Comparison of ENCODE assay signal across 8 cellular contexts in genomic region chr6:139373928-139374356, GRCh38. TPM values are rescaled to one million over a fixed set of nuclear protein-coding genes. Genes with fewer than 3 reads are reported as not detected.
DNase-seq lines count a peak whose midpoint lies in the region; ATAC-seq, FAIRE-seq and TF ChIP-seq lines count a peak whose summit lies in the region.

No MANE protein-coding gene starts in this region.

- no peaks in the 10 kb centered on the region for H3K9me3 Mint-ChIP-seq in activated T-cell treated with anti-CD3 and anti-CD28 coated beads, Interleukin-2, amount 50 U/mL, for 72 hours

- H3K27me3 ChIP-seq in K562 (ENCODE audit: control insufficient read depth in 2 of 2, insufficient read depth in 2 of 2, low read length in 2 of 2), result no peaks in the 10 kb centered on the region
- peaks cover 0 to 3% of the 10 kb centered on the region in 2 experiments; a peak in 1 of 5 replicates for H3K27me3 ChIP-seq in HepG2 (ENCODE audit: control insufficient read depth in 1 of 2, insufficient read depth in 2 of 2, low read length in 2 of 2)
- no peaks in the 10 kb centered on the region for H3K27me3 ChIP-seq in thymus (ENCODE audit: control insufficient read depth, insufficient read depth)

- WGBS in K562 (ENCODE audit: insufficient coverage, low coverage, missing lambda C conversion rate), result under 1% methylated on average over 25 of the region's 25 CpGs
- 10% methylated on average over 19 of the region's 25 CpGs for WGBS in HepG2 (ENCODE audit: low lambda C conversion rate)
- WGBS in thymus, result under 1% methylated on average over 25 of the region's 25 CpGs

- H3K4me1 Mint-ChIP-seq in activated T-cell treated with anti-CD3 and anti-CD28 coated beads, Interleukin-2, amount 50 U/mL, for 72 hours (ENCODE audit: low read depth), result peaks cover 48% of the 10 kb centered on the region

- H2AFZ ChIP-seq in K562 (ENCODE audit: low read depth, low read length) (peak overlapping the region; percentile 96), HepG2 (ENCODE audit: low read length) (no peak overlapping the region)

- TF ChIP-seq RAD21 in K562 (CRISPR knock-in tag; conservative IDR thresholded peaks at IDR 0.05 in 1 of 2, IDR thresholded peaks at IDR 0.05 in 1 of 2) (no peak), HepG2 (CRISPR knock-in tag; IDR thresholded peaks at IDR 0.05) (no peak)

- FAIRE-seq in K562 (lab: Jason Lieb, UNC), result no peak
- no peak for FAIRE-seq in HepG2 (lab: Jason Lieb, UNC)

- peak overlapping the region; percentile 97 for H3K27ac Mint-ChIP-seq in activated T-cell treated with anti-CD3 and anti-CD28 coated beads, Interleukin-2, amount 50 U/mL, for 72 hours

- BruUV-seq in K562 (replicated peaks; lab: Mats Ljungman, UMichigan), result TSS peak; percentile 85
- BruUV-seq in HepG2 (replicated peaks; lab: Mats Ljungman, UMichigan), result TSS peak; percentile 90

- peak; percentile 5 to 10 for ATAC-seq in activated T-cell treated with anti-CD3 and anti-CD28 coated beads, Interleukin-2, amount 50 U/mL, for 72 hours (replicated peaks in 1 of 2)
- ATAC-seq in HG03571 (IDR thresholded peaks at IDR 0.05; ENCODE audit: unreplicated experiment) (peak; percentile 11), K562 (peak; percentile 6; the same call in 2 of the 3 replicates), HepG2 (no peak), GM21737 (IDR thresholded peaks at IDR 0.05; ENCODE audit: unreplicated experiment) (no peak)

- peaks cover 4 to 9% of the 10 kb centered on the region in 2 donors for H3K36me3 Mint-ChIP-seq in activated T-cell treated with anti-CD3 and anti-CD28 coated beads, Interleukin-2, amount 50 U/mL, for 72 hours (ENCODE audit: insufficient read depth in 2 of 2)

- H3K79me2 ChIP-seq in K562 (ENCODE audit: control insufficient read depth, insufficient read depth, low read length) (peaks cover 42% of the 10 kb centered on the region), HepG2 (ENCODE audit: insufficient read depth, low read length) (peaks cover 28% of the 10 kb centered on the region)

- H3K9me3 ChIP-seq in K562 (replicated peaks; ENCODE audit: control insufficient read depth, insufficient read depth, low read depth, low read length), result no peaks in the 10 kb centered on the region
- H3K9me3 ChIP-seq in HepG2 (ENCODE audit: low read length), result no peaks in the 10 kb centered on the region
- H3K9me3 ChIP-seq in thymus (ENCODE audit: control insufficient read depth), result no peaks in the 10 kb centered on the region

- intact Hi-C loops in K562 (cut with micrococcal nuclease) (loop anchor here (1.0 to 10.0 kb wide), 7 partner anchors 123 to 553 kb away; no protein-coding TSS in a partner anchor), HepG2 (cut with micrococcal nuclease; ENCODE audit: unreplicated experiment) (loop anchor here (1.0 to 10.0 kb wide), 8 partner anchors 134 to 1521 kb away; no protein-coding TSS in a partner anchor)

- H3K4me1 ChIP-seq in K562 (replicated peaks in 1 of 2; ENCODE audit: control insufficient read depth in 2 of 2, insufficient read depth in 2 of 2, low read length in 2 of 2), result peaks cover 40 to 42% of the 10 kb centered on the region in 2 experiments
- peaks cover 61% of the 10 kb centered on the region for H3K4me1 ChIP-seq in HepG2 (ENCODE audit: insufficient read depth, low read length)
- peaks cover 12% of the 10 kb centered on the region for H3K4me1 ChIP-seq in thymus (ENCODE audit: control insufficient read depth, insufficient read depth, low read length)

- TF ChIP-seq CTCF in K562 (IDR thresholded peaks at IDR 0.05 in 2 of 3, conservative IDR thresholded peaks at IDR 0.05 in 1 of 3; ENCODE audit: insufficient read depth in 2 of 3, low read depth in 1 of 3, low read length in 3 of 3) (no peak), HepG2 (CRISPR knock-in tag; IDR thresholded peaks at IDR 0.05) (no peak)

- peak overlapping the region; percentile 93 to 95 for H3K4me3 Mint-ChIP-seq in activated T-cell treated with anti-CD3 and anti-CD28 coated beads, Interleukin-2, amount 50 U/mL, for 72 hours

- POLR2A ChIA-PET in K562 (lab: Yijun Ruan, JAX), result interaction anchor here (0.5 to 4.3 kb wide), 87 partner anchors 9 to 972 kb away, joined by 3 to 41 read pairs (median 4); no protein-coding TSS in a partner anchor
- POLR2A ChIA-PET in HepG2 (lab: Yijun Ruan, JAX), result interaction anchor here (0.6 to 4.3 kb wide), 25 partner anchors 10 to 1548 kb away, joined by 3 to 34 read pairs (median 6); partner anchors contain the start of gene REPS1

- no peak for TF ChIP-seq POLR2A in K562 (conservative IDR thresholded peaks at IDR 0.05)
- TF ChIP-seq POLR2A in HepG2 (IDR thresholded peaks at IDR 0.05; ENCODE audit: insufficient read depth in 1 of 2, low read depth in 2 of 2, low read length in 2 of 2), result no peak

- DNase-seq in activated T-cell treated with anti-CD3 and anti-CD28 coated beads, Interleukin-2, amount 50 U/mL, for 72 hours, result no peak
- no peak for DNase-seq in activated T-cell treated with anti-CD3 and anti-CD28 coated beads, Interleukin-2, amount 50 U/mL, for 48 hours
- peak in 3 of 4 experiments; percentile 17 to 57 (median 36) for DNase-seq in K562 (ENCODE audit: extremely low read depth in 1 of 4, low spot score in 3 of 4)
- no peak for DNase-seq in HepG2 (ENCODE audit: low spot score)
- DNase-seq in iPS-NIHi7 (ENCODE audit: extremely low spot score), result no peak

- H3K27ac ChIP-seq in K562 (ENCODE audit: extremely low read depth, low read depth, low read length), result peak overlapping the region; percentile 97
- peak overlapping the region; percentile 93 for H3K27ac ChIP-seq in HepG2 (ENCODE audit: extremely low read length, insufficient read depth, low read length)
- peak overlapping the region; percentile 98 for H3K27ac ChIP-seq in thymus (ENCODE audit: low read depth)

- no peaks in the 10 kb centered on the region for H3K9me1 ChIP-seq in K562 (ENCODE audit: control insufficient read depth, insufficient read depth, low read length)

- H3K27me3 Mint-ChIP-seq in activated T-cell treated with anti-CD3 and anti-CD28 coated beads, Interleukin-2, amount 50 U/mL, for 72 hours (ENCODE audit: low read depth), result no peaks in the 10 kb centered on the region

- H3K4me2 ChIP-seq in K562 (ENCODE audit: insufficient read depth, low read length) (peak overlapping the region; percentile 98), HepG2 (ENCODE audit: low read depth, low read length) (peak overlapping the region; percentile 97)

- peaks cover 26% of the 10 kb centered on the region for H3K36me3 ChIP-seq in K562 (ENCODE audit: control insufficient read depth, insufficient read depth, low read length)
- no peaks in the 10 kb centered on the region for H3K36me3 ChIP-seq in HepG2 (replicated peaks in 1 of 2; ENCODE audit: control insufficient read depth in 1 of 2, insufficient read depth in 2 of 2, low read length in 2 of 2)
- H3K36me3 ChIP-seq in thymus (ENCODE audit: control insufficient read depth, insufficient read depth), result no peaks in the 10 kb centered on the region

- peak overlapping the region; percentile 83 for H3K4me3 ChIP-seq in K562
- H3K4me3 ChIP-seq in HepG2 (replicated peaks in 1 of 3; ENCODE audit: insufficient read depth in 1 of 3, low read depth in 2 of 3, low read length in 3 of 3), result peak overlapping the region; percentile 65 to 99 (median 83)
- H3K4me3 ChIP-seq in thymus (ENCODE audit: low read length), result peak overlapping the region; percentile 63

- H4K20me1 ChIP-seq in K562 (replicated peaks; ENCODE audit: control insufficient read depth, insufficient read depth, low read length) (peaks cover 21% of the 10 kb centered on the region), HepG2 (ENCODE audit: insufficient read depth, low read length) (peaks cover 18% of the 10 kb centered on the region)

- CTCF ChIA-PET in K562 (lab: Yijun Ruan, JAX; ENCODE audit: low intra/inter-chr PET ratio) (interaction anchor here (0.5 to 1.5 kb wide), 4 partner anchors 314 to 1068 kb away, joined by 3 to 4 read pairs (median 4); no protein-coding TSS in a partner anchor), HepG2 (lab: Yijun Ruan, JAX; ENCODE audit: low intra/inter-chr PET ratio, low total read pairs) (no interaction called here)

- H3K9ac ChIP-seq in K562 (ENCODE audit: insufficient read depth in 1 of 2, low read depth in 2 of 2, low read length in 2 of 2) (peak overlapping the region; percentile 94), HepG2 (ENCODE audit: insufficient read depth, low read depth, low read length) (peak overlapping the region; percentile 93)

- TF ChIP-seq EP300 in K562 (IDR thresholded peaks at IDR 0.05; ENCODE audit: low read length) (no peak), HepG2 (IDR thresholded peaks at IDR 0.05; ENCODE audit: low read depth in 2 of 2, low read length in 2 of 2) (no peak), HepG2 (CRISPR knock-in tag; IDR thresholded peaks at IDR 0.05; ENCODE audit: borderline replicate concordance) (no peak)

- in situ Hi-C loops in K562 (cut with MboI), result loop anchor here (10.0 kb wide), 1 partner anchor 141 kb away; no protein-coding TSS in a partner anchor
- in situ Hi-C loops in HepG2 (cut with HindIII; ENCODE audit: extremely low pct_ligation_motif_present, low pct_unique_long_range_greater_than_20kb), result loop anchor here (5.0 to 25.0 kb wide), 6 partner anchors 213 to 1538 kb away; no protein-coding TSS in a partner anchor

RNA-seq across cellular contexts. Expression of gene CITED2, which starts 0.5 kb away (rescaled TPM):
- total RNA-seq in activated T-cell treated with anti-CD3 and anti-CD28 coated beads, Interleukin-2, amount 50 U/mL, for 72 hours, result 10 to 100 TPM; 26.0 to 73.0 TPM
- total RNA-seq in K562 (2011; cell fraction: chromatin; rRNA removed; ENCODE audit: low replicate concordance), result 15.3 and 17.8 TPM in 2 replicates
- total RNA-seq in K562 (2011; cell fraction: nucleolus; rRNA removed), result 22.8 and 25.8 TPM in 2 replicates
- 18.8 and 19.2 TPM in 2 replicates for total RNA-seq in K562 (2011; cell fraction: nucleoplasm; rRNA removed)
- total RNA-seq in K562 (2014; rRNA removed) (56.6 and 80.0 TPM in 2 replicates), K562 (2014; rRNA removed; fragmentation: Illumina TruSeq; extraction: Trizol) (15.3 and 18.2 TPM in 2 replicates), K562 (2015; rRNA removed; fragmentation: Illumina TruSeq; extraction: Trizol) (12.0 and 13.5 TPM in 2 replicates), K562 (2021) (80.9 and 86.1 TPM in 2 replicates), HepG2 (2016; rRNA removed; fragmentation: Illumina TruSeq; extraction: Trizol) (16.8 and 17.6 TPM in 2 replicates)
- polyA plus RNA-seq in K562 (2011; rRNA removed) (17.5 and 44.7 TPM in 2 replicates), K562 (2014; fragmentation: Illumina TruSeq; extraction: Trizol) (43.4 and 44.8 TPM in 2 replicates), K562 (2014; fragmentation: Nextera tagmentation; extraction: Ambion mirVana) (under 1 TPM; 0.21 to 0.43 TPM), K562 (2014; rRNA removed) (34.2 and 34.8 TPM in 2 replicates), HepG2 (2011; rRNA removed) (57.2 and 66.8 TPM in 2 replicates), thymus (36.2 TPM)
- 24.9 and 64.7 TPM in 2 replicates for polyA plus RNA-seq in K562 (2011; cell fraction: cytosol; rRNA removed)
- polyA plus RNA-seq in K562 (2011; cell fraction: nucleus; rRNA removed), result 35.6 and 45.1 TPM in 2 replicates
- polyA plus RNA-seq in K562 (2012), result 30.8 and 32.8 TPM in 2 replicates
- 8.4 and 17.5 TPM in 2 replicates for polyA minus RNA-seq in K562 (2011; rRNA and poly(A)+ RNA removed)
- 22.9 and 45.5 TPM in 2 replicates for polyA minus RNA-seq in K562 (2011; cell fraction: cytosol; rRNA and poly(A)+ RNA removed)
- 19.1 and 55.8 TPM in 2 replicates for polyA minus RNA-seq in K562 (2011; cell fraction: nucleus; rRNA and poly(A)+ RNA removed)
- total RNA-seq in HepG2 (2016; cell fraction: cytosol; rRNA removed; fragmentation: Illumina TruSeq; extraction: Trizol; ENCODE audit: low read depth), result 3.3 and 5.6 TPM in 2 replicates
- 12.5 and 18.6 TPM in 2 replicates for total RNA-seq in HepG2 (2016; cell fraction: insoluble cytoplasmic fraction; rRNA removed; fragmentation: Illumina TruSeq; extraction: Trizol)
- total RNA-seq in HepG2 (2016; cell fraction: membrane; rRNA removed; fragmentation: Illumina TruSeq; extraction: Trizol), result 8.2 and 9.8 TPM in 2 replicates
- total RNA-seq in HepG2 (2016; cell fraction: nucleus; rRNA removed; fragmentation: Illumina TruSeq; extraction: Trizol), result 10.2 and 12.3 TPM in 2 replicates
- 22.6 and 34.2 TPM in 2 replicates for polyA plus RNA-seq in HepG2 (2011; cell fraction: cytosol; rRNA removed)
- 38.3 and 44.4 TPM in 2 replicates for polyA plus RNA-seq in HepG2 (2011; cell fraction: nucleus; rRNA removed)
- polyA plus RNA-seq in HepG2 (2012), result 27.9 and 37.4 TPM in 2 replicates
- polyA plus RNA-seq in HepG2 (2016; cell fraction: cytosol; fragmentation: Illumina TruSeq; extraction: Trizol; ENCODE audit: low read depth), result 4.1 and 4.2 TPM in 2 replicates
- polyA plus RNA-seq in HepG2 (2016; cell fraction: insoluble cytoplasmic fraction; fragmentation: Illumina TruSeq; extraction: Trizol; ENCODE audit: low read depth), result 26.3 and 33.5 TPM in 2 replicates
- 7.9 and 8.1 TPM in 2 replicates for polyA plus RNA-seq in HepG2 (2016; cell fraction: membrane; fragmentation: Illumina TruSeq; extraction: Trizol; ENCODE audit: low read depth)
- polyA plus RNA-seq in HepG2 (2016; cell fraction: nucleus; fragmentation: Illumina TruSeq; extraction: Trizol; ENCODE audit: insufficient read depth, low read depth), result 29.6 and 30.7 TPM in 2 replicates
- 17.4 and 116 TPM in 2 replicates for polyA minus RNA-seq in HepG2 (2011; rRNA and poly(A)+ RNA removed; ENCODE audit: low replicate concordance)
- 48.9 and 60.6 TPM in 2 replicates for polyA minus RNA-seq in HepG2 (2011; cell fraction: cytosol; rRNA and poly(A)+ RNA removed)
- 23.0 and 29.2 TPM in 2 replicates for polyA minus RNA-seq in HepG2 (2011; cell fraction: nucleus; rRNA and poly(A)+ RNA removed)

Comparison
In these comparisons a context has a peak if more than half of its experiments do, and no peak if none do; other contexts are left out.
1. ATAC-seq: peak in activated T-cell treated with anti-CD3 and anti-CD28 coated beads, Interleukin-2, amount 50 U/mL, for 72 hours (2 of 2), HG03571 (single experiment) and K562 (single experiment); none in HepG2 (single experiment) and GM21737 (single experiment).
2. DNase-seq: peak in K562 (3 of 4); none in activated T-cell treated with anti-CD3 and anti-CD28 coated beads, Interleukin-2, amount 50 U/mL, for 72 hours (0 of 2), activated T-cell treated with anti-CD3 and anti-CD28 coated beads, Interleukin-2, amount 50 U/mL, for 48 hours (0 of 2), HepG2 (single experiment) and iPS-NIHi7 (single experiment).
3. Peak in every context shown above with its lines, with median percentiles within 50 percentile points of each other: H3K27ac ChIP-seq and H3K4me3 ChIP-seq.